ENCODE assay signal across 8 cellular contexts in genomic region chr12:121579190-121579791, GRCh38. TPM values are rescaled to one million over a fixed set of nuclear protein-coding genes. Genes with fewer than 3 reads are reported as not detected.
A peak's percentile ranks its signal among the peaks of the same experiment; 100 is the strongest.
DNase-seq lines count a peak whose midpoint lies in the region; ATAC-seq and TF ChIP-seq lines count a peak whose summit lies in the region.

No MANE protein-coding gene starts in this region.

- no peaks in the 10 kb centered on the region for H3K27me3 Mint-ChIP-seq in CD8-positive, alpha-beta T cell (ENCODE audit: low read depth)
- H3K27me3 Mint-ChIP-seq in activated T-cell treated with anti-CD3 and anti-CD28 coated beads, Interleukin-2, amount 50 U/mL, for 24 hours = no peaks in the 10 kb centered on the region
- H3K27me3 Mint-ChIP-seq in nephron (ENCODE audit: low read depth) = peaks cover 3% of the 10 kb centered on the region

- TF ChIP-seq CTCF in CD8-positive, alpha-beta T cell (IDR thresholded peaks at IDR 0.05) = no peak
- TF ChIP-seq CTCF in KMS-11 (conservative IDR thresholded peaks at IDR 0.05; ENCODE audit: low read depth, low read length) = no peak
- no peak for TF ChIP-seq CTCF in nephron (IDR thresholded peaks at IDR 0.05; ENCODE audit: unreplicated experiment in 3 of 3)

- POLR2A ChIA-PET in CD8-positive, alpha-beta T cell (lab: Charles Lee) = interaction anchor here (0.7 to 5.2 kb wide), 21 partner anchors 10 to 1500 kb away, joined by 3 to 68 read pairs (median 4); partner anchors contain the start of genes MORN3, ORAI1 and RNF34

- CTCF ChIA-PET in CD8-positive, alpha-beta T cell (lab: Charles Lee) = interaction anchor here (0.8 to 3.8 kb wide), 15 partner anchors 15 to 105 kb away, joined by 3 to 23 read pairs (median 3); partner anchors contain the start of gene MORN3

- H3K4me3 ChIP-seq in CD8-positive, alpha-beta T cell (ENCODE audit: low read depth, low read length) = peak overlapping the region; percentile 58
- no peak overlapping the region for H3K4me3 ChIP-seq in KMS-11 (IDR thresholded peaks at IDR 0.05; ENCODE audit: insufficient read depth, low read depth, low read length)

- H3K36me3 Mint-ChIP-seq in CD8-positive, alpha-beta T cell = peaks cover 19% of the 10 kb centered on the region
- peaks cover 14% of the 10 kb centered on the region for H3K36me3 Mint-ChIP-seq in activated T-cell treated with anti-CD3 and anti-CD28 coated beads, Interleukin-2, amount 50 U/mL, for 24 hours (ENCODE audit: low read depth)
- H3K36me3 Mint-ChIP-seq in nephron (ENCODE audit: low read depth) = peaks cover 9% of the 10 kb centered on the region

- ATAC-seq in CD8-positive, alpha-beta T cell = peak; percentile 25
- peak; percentile 15 for ATAC-seq in esophagus mucosa

- intact Hi-C loops in CD8-positive, alpha-beta T cell (cut with DNase I, micrococcal nuclease) = loop anchor here (1.0 to 2.0 kb wide), 2 partner anchors 26 to 45 kb away; no protein-coding TSS in a partner anchor

- H2AFZ ChIP-seq in KMS-11 (ENCODE audit: low read depth) = peak overlapping the region; percentile 52

- H3K9ac ChIP-seq in KMS-11 = peak overlapping the region; percentile 83

- peak overlapping the region; percentile 76 for H3K4me2 ChIP-seq in KMS-11

- peaks cover 42% of the 10 kb centered on the region for H3K4me1 ChIP-seq in CD8-positive, alpha-beta T cell (ENCODE audit: insufficient read depth, low read length)
- no peaks in the 10 kb centered on the region for H3K4me1 ChIP-seq in KMS-11 (ENCODE audit: low read depth, poor library complexity, severe bottlenecking)

- no peaks in the 10 kb centered on the region for H3K9me3 ChIP-seq in CD8-positive, alpha-beta T cell (ENCODE audit: low read length)

- no peaks in the 10 kb centered on the region for H3K27me3 ChIP-seq in CD8-positive, alpha-beta T cell (ENCODE audit: insufficient read depth, low read length)
- H3K27me3 ChIP-seq in KMS-11 (ENCODE audit: insufficient read depth, low read depth) = no peaks in the 10 kb centered on the region

- no peaks in the 10 kb centered on the region for H3K9me3 Mint-ChIP-seq in CD8-positive, alpha-beta T cell
- H3K9me3 Mint-ChIP-seq in activated T-cell treated with anti-CD3 and anti-CD28 coated beads, Interleukin-2, amount 50 U/mL, for 24 hours = no peaks in the 10 kb centered on the region
- no peaks in the 10 kb centered on the region for H3K9me3 Mint-ChIP-seq in nephron

- H3K27ac ChIP-seq in CD8-positive, alpha-beta T cell (ENCODE audit: low read depth, low read length) = peak overlapping the region; percentile 85
- peak overlapping the region; percentile 78 for H3K27ac ChIP-seq in KMS-11

- H3K27ac Mint-ChIP-seq in CD8-positive, alpha-beta T cell = peak overlapping the region; percentile 98
- peak overlapping the region; percentile 93 for H3K27ac Mint-ChIP-seq in activated T-cell treated with anti-CD3 and anti-CD28 coated beads, Interleukin-2, amount 50 U/mL, for 24 hours
- H3K27ac Mint-ChIP-seq in nephron = peak overlapping the region; percentile 87 to 96 (median 95)

- peaks cover 3% of the 10 kb centered on the region for H3K36me3 ChIP-seq in CD8-positive, alpha-beta T cell (ENCODE audit: insufficient read depth, low read length)
- no peaks in the 10 kb centered on the region for H3K36me3 ChIP-seq in KMS-11 (ENCODE audit: insufficient read depth)

- H3K4me3 Mint-ChIP-seq in CD8-positive, alpha-beta T cell = peak overlapping the region; percentile 95
- H3K4me3 Mint-ChIP-seq in activated T-cell treated with anti-CD3 and anti-CD28 coated beads, Interleukin-2, amount 50 U/mL, for 24 hours = peak overlapping the region; percentile 91
- H3K4me3 Mint-ChIP-seq in nephron = peak overlapping the region; percentile 95 to 98 (median 97)

- H3K79me2 ChIP-seq in KMS-11 (ENCODE audit: insufficient read depth, low read depth) = no peaks in the 10 kb centered on the region

- peak in 6 of 7 experiments; percentile 29 to 73 (median 57) for DNase-seq in CD8-positive, alpha-beta T cell
- peak; percentile 70 for DNase-seq in activated T-cell treated with anti-CD3 and anti-CD28 coated beads, Interleukin-2, amount 50 U/mL, for 24 hours
- DNase-seq in T1000 (lab: John Stamatoyannopoulos, UW) (no peak), pons (ENCODE audit: low spot score) (no peak), NK-92 (lab: John Stamatoyannopoulos, UW; ENCODE audit: unreplicated experiment) (no peak)

- H3K4me1 Mint-ChIP-seq in CD8-positive, alpha-beta T cell (ENCODE audit: low read depth) = peaks cover 50% of the 10 kb centered on the region
- peaks cover 37% of the 10 kb centered on the region for H3K4me1 Mint-ChIP-seq in activated T-cell treated with anti-CD3 and anti-CD28 coated beads, Interleukin-2, amount 50 U/mL, for 24 hours (ENCODE audit: low read depth)
- peaks cover 63% of the 10 kb centered on the region for H3K4me1 Mint-ChIP-seq in nephron

- no peaks in the 10 kb centered on the region for H4K20me1 ChIP-seq in KMS-11 (ENCODE audit: insufficient read depth)

RNA-seq across cellular contexts. Expression of gene KDM2B, which starts 1.5 kb away (rescaled TPM):
- total RNA-seq in CD8-positive, alpha-beta T cell = 10 to 100 TPM; 80.8 to 87.3 TPM
- 20.0 TPM for total RNA-seq in esophagus mucosa

RNA-seq across cellular contexts. Expression of gene ORAI1, which starts 47.0 kb away (rescaled TPM):
- total RNA-seq in CD8-positive, alpha-beta T cell = 10 to 100 TPM; 59.0 to 62.1 TPM
- 7.3 TPM for total RNA-seq in esophagus mucosa

Comparison
In these comparisons a context has a peak if more than half of its experiments do, and no peak if none do; other contexts are left out.
1. DNase-seq: peak in CD8-positive, alpha-beta T cell (6 of 7) and activated T-cell treated with anti-CD3 and anti-CD28 coated beads, Interleukin-2, amount 50 U/mL, for 24 hours (single experiment); none in T1000 (single experiment), pons (single experiment) and NK-92 (single experiment).
2. Peak in every context shown above with its lines, with median percentiles within 50 percentile points of each other: H3K27ac Mint-ChIP-seq and H3K4me3 Mint-ChIP-seq.